18 cellular contexts compared by ENCODE assay signal in genomic region chr1:209048961-209049669, GRCh38.
DNase-seq lines count a peak whose midpoint lies in the region; ATAC-seq and TF ChIP-seq lines count a peak whose summit lies in the region.
"Had no signal": no experiment of that assay in that cellular context is flagged by ENCODE, and none has a peak within 500 bp of the region (broad histone marks: within the 10 kb centered on the region; RNA-seq: fewer than 3 reads in every experiment).

No MANE protein-coding gene starts in this region.

- intact Hi-C loops in OCI-LY7 (cut with micrococcal nuclease; ENCODE audit: unreplicated experiment) = no loop called here

- H3K27ac Mint-ChIP-seq in effector memory CD8-positive, alpha-beta T cell = no peak overlapping the region
- H3K27ac Mint-ChIP-seq: activated naive CD4-positive, alpha-beta T cell treated with anti-CD3 and anti-CD28 coated beads, Interleukin-2, amount 10 ng/mL, durations not matched to agents 7 days and 5 days had no signal

- no peak overlapping the region for H2BK15ac ChIP-seq in mesenchymal stem cell (ENCODE audit: low read depth, poor library complexity, severe bottlenecking)

- WGBS in mesenchymal stem cell = 8% methylated on average over 5 of the region's 5 CpGs

- no peaks in the 10 kb centered on the region for H3K79me1 ChIP-seq in mesenchymal stem cell (replicated peaks; ENCODE audit: low read length, poor library complexity, severe bottlenecking)

- no peak overlapping the region for H2BK120ac ChIP-seq in mesenchymal stem cell (ENCODE audit: low read depth, low read length)

- TF ChIP-seq CTCF in astrocyte of the cerebellum (IDR thresholded peaks at IDR 0.05; ENCODE audit: low read depth, low read length, missing control alignments) (no peak), OCI-LY7 (conservative IDR thresholded peaks at IDR 0.05; ENCODE audit: low read length) (no peak)

- H3K4me1 ChIP-seq in mesenchymal stem cell (ENCODE audit: control insufficient read depth, insufficient read depth, low read depth, low read length) (peaks cover 13% of the 10 kb centered on the region), OCI-LY7 (ENCODE audit: insufficient read depth, low read length, poor library complexity, severe bottlenecking) (no peaks in the 10 kb centered on the region)

- no peak overlapping the region for H3K18ac ChIP-seq in mesenchymal stem cell (ENCODE audit: low read depth in 1 of 2, low read length in 2 of 2)

- H3K27ac ChIP-seq in mesenchymal stem cell (ENCODE audit: low read length, poor library complexity, severe bottlenecking) (peak overlapping the region; percentile 85), OCI-LY7 (ENCODE audit: low read depth, low read length, poor library complexity, severe bottlenecking) (no peak overlapping the region)
- H3K27ac ChIP-seq: cardiac muscle cell, tibial nerve had no signal

- H3K9me2 ChIP-seq in OCI-LY7 (ENCODE audit: insufficient read depth, low read length) = no peaks in the 10 kb centered on the region

- H3K4me2 ChIP-seq in mesenchymal stem cell (ENCODE audit: low read length, poor library complexity, severe bottlenecking) = no peak overlapping the region
- H3K4me2 ChIP-seq in OCI-LY7 (ENCODE audit: low read length) = no peak overlapping the region

- no peaks in the 10 kb centered on the region for H3K36me3 ChIP-seq in mesenchymal stem cell (ENCODE audit: control insufficient read depth in 1 of 2, insufficient read depth in 2 of 2, low read depth in 1 of 2, low read length in 2 of 2)
- H3K36me3 ChIP-seq in OCI-LY7 (ENCODE audit: insufficient read depth, low read length) = no peaks in the 10 kb centered on the region
- H3K36me3 ChIP-seq: cardiac muscle cell, tibial nerve had no signal

- POLR2A ChIA-PET in OCI-LY7 (lab: Charles Lee) = no interaction called here

- DNase-seq in A172 (ENCODE audit: low spot score) (peak; percentile 75), HCEC 1CT (peak; percentile 2), astrocyte of the cerebellum (ENCODE audit: low read depth) (peak; percentile 18), mesenchymal stem cell (peak; percentile 13), OCI-LY7 (ENCODE audit: low spot score) (no peak), SW480 (ENCODE audit: low spot score) (no peak)
- DNase-seq in effector memory CD8-positive, alpha-beta T cell = no peak
- no peak for DNase-seq in central memory CD4-positive, alpha-beta T cell
- DNase-seq: activated CD8-positive, alpha-beta memory T cell treated with anti-CD3 and anti-CD28 coated beads, Interleukin-2, amount 50 U/mL, for 4 hours; activated naive CD4-positive, alpha-beta T cell treated with anti-CD3 and anti-CD28 coated beads, Interleukin-2, amount 10 ng/mL, durations not matched to agents 7 days and 5 days; mammary epithelial cell; NCI-H1105; NK-92 treated with Interleukin-12 subunit alpha and Interleukin-12 subunit beta, amount 100 ng/mL, for 24 hours; occipital lobe had no signal

- peak overlapping the region; percentile 85 for H2BK5ac ChIP-seq in mesenchymal stem cell (ENCODE audit: low read depth, low read length, poor library complexity, severe bottlenecking)

- no peaks in the 10 kb centered on the region for H4K20me1 ChIP-seq in OCI-LY7 (ENCODE audit: insufficient read depth, low read length)

- H4K8ac ChIP-seq in mesenchymal stem cell (ENCODE audit: low read length) = no peak overlapping the region

- H3K9me3 ChIP-seq in mesenchymal stem cell (ENCODE audit: control insufficient read depth, low read length) (peaks cover 4% of the 10 kb centered on the region), OCI-LY7 (ENCODE audit: low read length) (no peaks in the 10 kb centered on the region)

- ATAC-seq in effector memory CD8-positive, alpha-beta T cell (replicated peaks) = no peak
- ATAC-seq: K562, Right ventricle myocardium inferior had no signal

- H3K36me3 Mint-ChIP-seq in effector memory CD8-positive, alpha-beta T cell (ENCODE audit: insufficient read depth) = no peaks in the 10 kb centered on the region
- H3K36me3 Mint-ChIP-seq: activated naive CD4-positive, alpha-beta T cell treated with anti-CD3 and anti-CD28 coated beads, Interleukin-2, amount 10 ng/mL, durations not matched to agents 7 days and 5 days had no signal

- H2BK12ac ChIP-seq in mesenchymal stem cell (ENCODE audit: low read length in 2 of 2) = no peak overlapping the region

- BruUV-seq in OCI-LY7 (replicated peaks; lab: Mats Ljungman, UMichigan) = no TSS peak

- no peak overlapping the region for H3K9ac ChIP-seq in mesenchymal stem cell (ENCODE audit: low read length)

- H3K4ac ChIP-seq in mesenchymal stem cell (ENCODE audit: low read depth in 1 of 2, low read length in 2 of 2) = no peak overlapping the region

- H3K9me3 Mint-ChIP-seq in effector memory CD8-positive, alpha-beta T cell = peaks cover 3 to 12% of the 10 kb centered on the region in 2 donors
- H3K9me3 Mint-ChIP-seq: activated naive CD4-positive, alpha-beta T cell treated with anti-CD3 and anti-CD28 coated beads, Interleukin-2, amount 10 ng/mL, durations not matched to agents 7 days and 5 days had no signal

- peaks cover 7 to 27% of the 10 kb centered on the region in 2 donors for H3K27me3 Mint-ChIP-seq in effector memory CD8-positive, alpha-beta T cell
- H3K27me3 Mint-ChIP-seq: activated naive CD4-positive, alpha-beta T cell treated with anti-CD3 and anti-CD28 coated beads, Interleukin-2, amount 10 ng/mL, durations not matched to agents 7 days and 5 days had no signal

- H2AFZ ChIP-seq in mesenchymal stem cell (ENCODE audit: low read depth, low read length) (peak overlapping the region; percentile 39), OCI-LY7 (ENCODE audit: low read length) (no peak overlapping the region)

- H2AK5ac ChIP-seq in mesenchymal stem cell (ENCODE audit: low read length, severe bottlenecking) = peak overlapping the region; percentile 70

- CTCF ChIA-PET in OCI-LY7 (lab: Charles Lee; ENCODE audit: unreplicated experiment) = no interaction called here

- no peaks in the 10 kb centered on the region for H3K4me1 Mint-ChIP-seq in effector memory CD8-positive, alpha-beta T cell (ENCODE audit: low read depth in 2 of 2)
- H3K4me1 Mint-ChIP-seq: activated naive CD4-positive, alpha-beta T cell treated with anti-CD3 and anti-CD28 coated beads, Interleukin-2, amount 10 ng/mL, durations not matched to agents 7 days and 5 days had no signal

- in situ Hi-C loops in astrocyte of the cerebellum (cut with HindIII; ENCODE audit: low sequenced_read_pairs) = no loop called here

- no peak overlapping the region for H4K91ac ChIP-seq in mesenchymal stem cell (ENCODE audit: low read length)

- no peaks in the 10 kb centered on the region for H3K79me2 ChIP-seq in OCI-LY7 (ENCODE audit: insufficient read depth, low read depth, low read length)

- H3K14ac ChIP-seq in mesenchymal stem cell (ENCODE audit: low read length in 2 of 2) = no peak overlapping the region

- H3K4me3 Mint-ChIP-seq in effector memory CD8-positive, alpha-beta T cell = no peak overlapping the region
- H3K4me3 Mint-ChIP-seq: activated naive CD4-positive, alpha-beta T cell treated with anti-CD3 and anti-CD28 coated beads, Interleukin-2, amount 10 ng/mL, durations not matched to agents 7 days and 5 days had no signal

- H3K23ac ChIP-seq in mesenchymal stem cell (ENCODE audit: low read length in 2 of 2) = no peak overlapping the region

- no peak overlapping the region for H3K4me3 ChIP-seq in astrocyte of the cerebellum (ENCODE audit: low read depth, low read length)
- H3K4me3 ChIP-seq in mesenchymal stem cell (ENCODE audit: insufficient read depth in 1 of 2, low read depth in 1 of 2, low read length in 2 of 2) = no peak overlapping the region
- H3K4me3 ChIP-seq in OCI-LY7 (ENCODE audit: low read depth, low read length, poor library complexity, severe bottlenecking) = no peak overlapping the region
- H3K4me3 ChIP-seq: cardiac muscle cell, K562, tibial nerve had no signal

- H3K27me3 ChIP-seq in mesenchymal stem cell (ENCODE audit: control insufficient read depth in 1 of 2, insufficient read depth in 1 of 2, low read length in 2 of 2) = no peaks in the 10 kb centered on the region
- H3K27me3 ChIP-seq: cardiac muscle cell, tibial nerve had no signal

Comparison
In these comparisons a context has a peak if more than half of its experiments do, and no peak if none do; other contexts are left out.
1. DNase-seq: peak in A172 (single experiment), HCEC 1CT (single experiment), astrocyte of the cerebellum (single experiment) and mesenchymal stem cell (single experiment); none in OCI-LY7 (single experiment), effector memory CD8-positive, alpha-beta T cell (0 of 3), SW480 (single experiment) and central memory CD4-positive, alpha-beta T cell (single experiment).